ENCODE assay signal across 13 cellular contexts in the genomic region with DNA sequence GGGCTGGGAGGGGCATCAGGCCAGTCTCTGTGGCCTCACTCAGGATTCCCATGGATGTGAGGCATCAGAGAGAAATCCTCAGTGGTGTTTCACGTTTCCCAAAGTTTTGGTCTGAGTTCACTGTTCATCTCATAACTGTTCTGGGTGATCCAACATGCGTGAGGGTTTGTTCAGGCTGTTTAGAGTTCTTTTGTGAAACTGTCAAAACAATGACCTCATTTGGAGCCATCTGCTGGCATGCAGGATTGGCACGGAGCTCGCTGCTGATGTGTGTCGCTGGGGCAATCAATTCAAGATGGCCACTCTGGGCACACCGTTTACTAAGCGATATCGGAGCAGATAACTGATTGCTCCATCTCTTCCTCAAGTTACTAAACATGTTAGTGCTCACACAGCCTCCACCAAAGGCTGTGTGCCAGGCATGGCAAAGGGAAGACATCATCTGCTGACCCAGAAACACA.
DNase-seq lines count a peak whose midpoint lies in the region; ATAC-seq and TF ChIP-seq lines count a peak whose summit lies in the region.
"Had no signal": no experiment of that assay in that cellular context is flagged by ENCODE, and none has a peak within 500 bp of the region (broad histone marks: within the 10 kb centered on the region; RNA-seq: fewer than 3 reads in every experiment).

No MANE protein-coding gene starts in this region.

- TF ChIP-seq CTCF in gastrocnemius medialis (IDR thresholded peaks at IDR 0.05 in 4 of 5, conservative IDR thresholded peaks at IDR 0.05 in 1 of 5), result no peak

- no peaks in the 10 kb centered on the region for H3K4me1 ChIP-seq in gastrocnemius medialis

- ATAC-seq in gastrocnemius medialis (peak in 1 of 2 donors; percentile 69), HG03175 (IDR thresholded peaks at IDR 0.05; ENCODE audit: unreplicated experiment) (no peak), HG03354 (IDR thresholded peaks at IDR 0.05; ENCODE audit: poor library complexity, severe bottlenecking, unreplicated experiment) (no peak)
- ATAC-seq: stimulated activated memory B cell treated with anti-CD40 and anti-IgM and Interleukin-4, amounts not matched to agents 10 μg/mL and 1 μg/mL and 100 μg/mL, for 72 hours had no signal

- no peak overlapping the region for H3K4me3 ChIP-seq in gastrocnemius medialis

- no peaks in the 10 kb centered on the region for H3K9me3 ChIP-seq in gastrocnemius medialis

- no peak for TF ChIP-seq POLR2A in gastrocnemius medialis (IDR thresholded peaks at IDR 0.05)

- no peaks in the 10 kb centered on the region for H3K36me3 ChIP-seq in gastrocnemius medialis

- in situ Hi-C loops in gastrocnemius medialis (cut with MboI; ENCODE audit: low sequenced_read_pairs in 4 of 4), result no loop called here

- H3K27ac ChIP-seq in caudate nucleus (ENCODE audit: low read depth, low read length) (peak overlapping the region; percentile 94), layer of hippocampus (ENCODE audit: low read depth, low read length) (peak overlapping the region; percentile 85), gastrocnemius medialis (no peak overlapping the region)
- H3K27ac ChIP-seq: C4-2B had no signal

- H3K27me3 ChIP-seq in layer of hippocampus (ENCODE audit: control insufficient read depth, insufficient read depth, low read length) (no peaks in the 10 kb centered on the region), gastrocnemius medialis (no peaks in the 10 kb centered on the region)

- DNase-seq in LHCN-M2 (ENCODE audit: low read depth) (peak; percentile 60), caudate nucleus (lab: John Stamatoyannopoulos, UW) (peak in 55 of 61 donors; percentile 5 to 84 (median 54)), gastrocnemius medialis (peak; percentile 12 to 30)
- no peak for DNase-seq in NK-92 treated with Interleukin-12 subunit alpha and Interleukin-12 subunit beta, amount 100 ng/mL, for 24 hours (lab: John Stamatoyannopoulos, UW)
- DNase-seq in stimulated activated CD4-positive, alpha-beta T cell treated with anti-CD3 and anti-CD28 coated beads, Interleukin-2, amount 100 ng/mL, for 48 hours, result no peak
- DNase-seq: activated naive CD4-positive, alpha-beta T cell; NCI-H526 treated with DMSO at 0.1 percent for 48 hours; stimulated activated CD4-positive, alpha-beta T cell treated with anti-CD3 and anti-CD28 coated beads, Interleukin-4, amount 100 ng/mL, for 1 hour had no signal

- intact Hi-C loops in gastrocnemius medialis (cut with DNase I; ENCODE audit: low total_unique reads), result no loop called here

Comparison
In these comparisons a context has a peak if more than half of its experiments do, and no peak if none do; other contexts are left out.
1. DNase-seq: peak in LHCN-M2 (single experiment), caudate nucleus (55 of 61) and gastrocnemius medialis (2 of 2); none in NK-92 treated with Interleukin-12 subunit alpha and Interleukin-12 subunit beta, amount 100 ng/mL, for 24 hours (single experiment) and stimulated activated CD4-positive, alpha-beta T cell treated with anti-CD3 and anti-CD28 coated beads, Interleukin-2, amount 100 ng/mL, for 48 hours (0 of 2).
2. H3K27ac ChIP-seq: peak in caudate nucleus (single experiment) and layer of hippocampus (single experiment); none in gastrocnemius medialis (0 of 4).